ENCODE assay signal across 1 cellular context in the genomic region with DNA sequence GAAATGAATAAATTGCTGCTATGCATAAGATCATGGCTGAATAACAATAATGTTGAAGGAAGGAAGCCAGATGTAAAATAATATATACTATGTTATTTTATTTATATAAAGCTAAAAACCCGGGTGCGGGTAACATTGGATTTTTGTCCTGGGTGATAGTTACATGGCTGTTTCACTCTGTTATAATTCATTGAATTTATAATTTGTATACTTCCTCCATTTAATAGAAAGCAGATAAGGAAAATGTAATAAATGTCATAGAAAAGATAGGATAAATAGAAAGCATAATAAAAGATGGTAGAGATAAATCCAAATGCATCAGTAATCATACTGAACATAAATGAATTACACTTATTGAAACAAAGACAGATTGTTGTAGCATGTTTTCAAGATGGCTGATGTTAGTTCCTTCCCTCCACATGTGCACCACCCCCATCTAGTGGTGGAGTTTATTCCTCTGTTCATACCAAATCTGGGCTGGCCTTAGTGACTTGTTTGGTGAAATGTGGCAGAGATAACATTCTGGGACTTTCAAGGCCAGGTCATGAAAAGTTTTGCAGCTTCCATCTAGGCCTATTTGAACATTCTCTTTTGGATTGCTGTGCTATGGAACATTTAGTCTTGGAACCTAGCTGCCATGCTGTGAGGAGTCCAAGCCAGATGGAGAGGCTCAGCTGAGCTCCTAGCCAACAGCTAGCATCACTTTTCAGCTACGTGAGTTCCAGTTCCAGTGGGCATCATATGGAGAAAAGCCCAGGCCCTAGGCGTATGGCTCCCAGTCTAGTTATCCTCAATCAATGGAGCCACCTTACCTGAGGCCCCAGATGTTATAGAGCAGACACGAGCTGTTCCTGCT.
TF ChIP-seq lines count a peak whose summit lies in the region.

No MANE protein-coding gene starts in this region.

TF ChIP-seq in SK-N-SH treated with all-trans-retinoic acid at 6 μM for 48 hours, 23 proteins besides CTCF, POLR2A, EP300 and RAD21 (continued from another document):
- TF ChIP-seq ESRRG (CRISPR knock-in tag; IDR thresholded peaks at IDR 0.05) = no peak
- no peak for TF ChIP-seq ZFP3 (CRISPR knock-in tag; IDR thresholded peaks at IDR 0.05)
- no peak for TF ChIP-seq RARB (CRISPR knock-in tag; IDR thresholded peaks at IDR 0.05)
